ENCODE assay signal across 11 cellular contexts in genomic region chr20:61803903-61804804, GRCh38.
DNase-seq lines count a peak whose midpoint lies in the region; ATAC-seq and TF ChIP-seq lines count a peak whose summit lies in the region.
"Had no signal": no experiment of that assay in that cellular context is flagged by ENCODE, and none has a peak within 500 bp of the region (broad histone marks: within the 10 kb centered on the region; RNA-seq: fewer than 3 reads in every experiment).

No MANE protein-coding gene starts in this region.

- TF ChIP-seq CTCF in GM20000 (IDR thresholded peaks at IDR 0.05; ENCODE audit: extremely low read depth, missing control alignments) (no peak), esophagus muscularis mucosa (IDR thresholded peaks at IDR 0.05) (no peak), vagina (IDR thresholded peaks at IDR 0.05) (no peak)

- H3K27me3 ChIP-seq in esophagus muscularis mucosa (peaks cover 0 to 67% (median 0%) of the 10 kb centered on the region in 4 donors), vagina (no peaks in the 10 kb centered on the region)

- intact Hi-C loops in esophagus muscularis mucosa (cut with DNase I) (no loop called here), posterior cingulate gyrus (cut with DNase I) (no loop called here), vagina (cut with DNase I) (no loop called here)

- 44% methylated on average over 28 of the region's 30 CpGs for WGBS in esophagus muscularis mucosa

- H3K36me3 ChIP-seq in esophagus muscularis mucosa, result no peaks in the 10 kb centered on the region
- no peaks in the 10 kb centered on the region for H3K36me3 ChIP-seq in vagina

- no peak for TF ChIP-seq POLR2A in esophagus muscularis mucosa (IDR thresholded peaks at IDR 0.05; ENCODE audit: low read depth)
- no peak for TF ChIP-seq POLR2A in vagina (IDR thresholded peaks at IDR 0.05)

- no peak for TF ChIP-seq EP300 in esophagus muscularis mucosa (IDR thresholded peaks at IDR 0.05)

- H3K9me3 ChIP-seq in esophagus muscularis mucosa, result no peaks in the 10 kb centered on the region
- H3K9me3 ChIP-seq in vagina, result no peaks in the 10 kb centered on the region

- H3K27ac ChIP-seq in esophagus muscularis mucosa (replicated peaks in 1 of 4) (peak overlapping the region in 1 of 4 donors; percentile 27), vagina (no peak overlapping the region)

- H3K4me3 ChIP-seq in esophagus muscularis mucosa (peak overlapping the region; percentile 30 to 36 (median 32)), vagina (peak overlapping the region in 1 of 2 donors; percentile 12)

- H3K4me1 ChIP-seq in esophagus muscularis mucosa (peaks cover 0 to 20% (median 16%) of the 10 kb centered on the region in 4 donors), vagina (peaks cover 26% of the 10 kb centered on the region)

- DNase-seq in AG20443 (ENCODE audit: low spot score) (peak; percentile 39), GM20000 (ENCODE audit: low spot score) (peak; percentile 70), esophagus muscularis mucosa (ENCODE audit: extremely low spot score) (no peak), posterior cingulate gyrus (peak in 7 of 10 donors; percentile 38 to 94 (median 46)), vagina (ENCODE audit: extremely low spot score in 2 of 2) (no peak), cerebellar nuclear complex (lab: John Stamatoyannopoulos, UW) (no peak), cerebellar cortex (ENCODE audit: low spot score) (no peak)
- DNase-seq: activated gamma-delta T cell, KG1, NCI-H2171 treated with DMSO at 0.1 percent for 48 hours had no signal

- no peak for ATAC-seq in GM21737 (IDR thresholded peaks at IDR 0.05; ENCODE audit: unreplicated experiment)

Comparison
In these comparisons a context has a peak if more than half of its experiments do, and no peak if none do; other contexts are left out.
1. DNase-seq: peak in AG20443 (single experiment), GM20000 (single experiment) and posterior cingulate gyrus (7 of 10); none in esophagus muscularis mucosa (single experiment), vagina (0 of 2), cerebellar nuclear complex (0 of 2) and cerebellar cortex (single experiment).